In genomic region chr10:114708084-114708483, GRCh38 we compare ENCODE assay signal across 15 cellular contexts.
"Had no signal": no experiment of that assay in that cellular context is flagged by ENCODE, and none has a peak within 500 bp of the region (broad histone marks: within the 10 kb centered on the region; RNA-seq: fewer than 3 reads in every experiment).

No MANE protein-coding gene starts in this region.

- ATAC-seq: activated CD8-positive, alpha-beta memory T cell treated with anti-CD3 and anti-CD28 coated beads, Interleukin-2, amount 10 ng/mL, durations not matched to agents 7 days and 5 days; body of pancreas; gastroesophageal sphincter had no signal

- H3K36me3 ChIP-seq: colonic mucosa, gastroesophageal sphincter, suprapubic skin had no signal

- DNase-seq: activated B cell treated with CpG ODN at 0.5 μM for 24 hours; activated CD4-positive, alpha-beta memory T cell treated with anti-CD3 and anti-CD28 coated beads, Interleukin-2, amount 10 ng/mL, durations not matched to agents 7 days and 5 days; activated CD4-positive, alpha-beta T cell treated with anti-CD3 and anti-CD28 coated beads for 4 hours; activated CD8-positive, alpha-beta memory T cell treated with anti-CD3 and anti-CD28 coated beads, Interleukin-2, amount 10 ng/mL, durations not matched to agents 7 days and 5 days; activated naive CD8-positive, alpha-beta T cell treated with anti-CD3 and anti-CD28 coated beads, Interleukin-2, amount 10 ng/mL, durations not matched to agents 7 days and 5 days; body of pancreas; central memory CD4-positive, alpha-beta T cell; colonic mucosa; erythroblast; mammary epithelial cell; occipital lobe; retina; SW 1271 had no signal

- H3K4me3 ChIP-seq: body of pancreas, colonic mucosa, gastroesophageal sphincter, suprapubic skin had no signal

- H3K27me3 ChIP-seq: body of pancreas, colonic mucosa, gastroesophageal sphincter, suprapubic skin had no signal

- H3K9me3 ChIP-seq: body of pancreas, colonic mucosa, gastroesophageal sphincter, suprapubic skin had no signal

- H3K27ac ChIP-seq: body of pancreas, colonic mucosa, suprapubic skin had no signal

- H3K4me1 ChIP-seq: body of pancreas, colonic mucosa, gastroesophageal sphincter had no signal
